20 cellular contexts compared by ENCODE assay signal in genomic region chr20:32898721-32899120, GRCh38. TPM values are rescaled to one million over a fixed set of nuclear protein-coding genes. Genes with fewer than 3 reads are reported as not detected.
DNase-seq lines count a peak whose midpoint lies in the region; ATAC-seq, FAIRE-seq and TF ChIP-seq lines count a peak whose summit lies in the region.
"Had no signal": no experiment of that assay in that cellular context is flagged by ENCODE, and none has a peak within 500 bp of the region (broad histone marks: within the 10 kb centered on the region; RNA-seq: fewer than 3 reads in every experiment).

No MANE protein-coding gene starts in this region.

- no peak overlapping the region for H4K91ac ChIP-seq in mesenchymal stem cell (ENCODE audit: low read length)

- H3K27me3 Mint-ChIP-seq in astrocyte (ENCODE audit: low read depth, unreplicated experiment) = peaks cover 17% of the 10 kb centered on the region

- no peak overlapping the region for H3K27ac Mint-ChIP-seq in astrocyte (ENCODE audit: unreplicated experiment)

- no peaks in the 10 kb centered on the region for H4K20me1 ChIP-seq in astrocyte (ENCODE audit: insufficient read depth, low read length)

- H2AFZ ChIP-seq in astrocyte (ENCODE audit: low read depth, low read length) = no peak overlapping the region
- no peak overlapping the region for H2AFZ ChIP-seq in mesenchymal stem cell (ENCODE audit: low read depth, low read length)

- no peak overlapping the region for H3K18ac ChIP-seq in mesenchymal stem cell (ENCODE audit: low read depth in 1 of 2, low read length in 2 of 2)

- H3K4me1 Mint-ChIP-seq in astrocyte (ENCODE audit: low read depth, unreplicated experiment) = peaks cover 5% of the 10 kb centered on the region
- H3K4me1 Mint-ChIP-seq: brain had no signal

- no peak for ATAC-seq in GM21515 (IDR thresholded peaks at IDR 0.05; ENCODE audit: unreplicated experiment)
- ATAC-seq: left cardiac atrium, pancreas had no signal

- no peak overlapping the region for H2BK15ac ChIP-seq in mesenchymal stem cell (ENCODE audit: low read depth, poor library complexity, severe bottlenecking)

- H3K9me3 Mint-ChIP-seq in astrocyte (ENCODE audit: unreplicated experiment) = no peaks in the 10 kb centered on the region
- H3K9me3 Mint-ChIP-seq: brain had no signal

- H2BK12ac ChIP-seq in mesenchymal stem cell (ENCODE audit: low read length in 2 of 2) = no peak overlapping the region

- no peak overlapping the region for H2AK5ac ChIP-seq in mesenchymal stem cell (ENCODE audit: low read length, severe bottlenecking)

- no peak overlapping the region for H2BK120ac ChIP-seq in mesenchymal stem cell (ENCODE audit: low read depth, low read length)

- H2BK5ac ChIP-seq in mesenchymal stem cell (ENCODE audit: low read depth, low read length, poor library complexity, severe bottlenecking) = no peak overlapping the region

- peaks cover 3% of the 10 kb centered on the region for H3K36me3 Mint-ChIP-seq in astrocyte (ENCODE audit: low read depth, unreplicated experiment)
- H3K36me3 Mint-ChIP-seq: brain had no signal

- 63% methylated on average over 3 of the region's 5 CpGs for WGBS in mesenchymal stem cell

- DNase-seq in AG20443 (ENCODE audit: low spot score) (peak; percentile 88), HCEC 1CT (peak; percentile 53), astrocyte (ENCODE audit: low read depth) (peak; percentile 49), mesenchymal stem cell (peak; percentile 3), T1000 (lab: John Stamatoyannopoulos, UW) (no peak), midbrain (lab: John Stamatoyannopoulos, UW) (no peak), GDM1 (lab: John Stamatoyannopoulos, UW) (no peak)
- DNase-seq: dorsolateral prefrontal cortex, esophagus squamous epithelium, hypothalamus, left cardiac atrium, NCI-H1048, NCI-H82, pancreas, stomach, WERI-Rb-1 had no signal

- no peak overlapping the region for H3K23ac ChIP-seq in mesenchymal stem cell (ENCODE audit: low read length in 2 of 2)

- no peak overlapping the region for H4K8ac ChIP-seq in mesenchymal stem cell (ENCODE audit: low read length)

- no peak overlapping the region for H3K14ac ChIP-seq in mesenchymal stem cell (ENCODE audit: low read length in 2 of 2)

- H3K27ac ChIP-seq in astrocyte (ENCODE audit: low read depth, low read length) = no peak overlapping the region
- no peak overlapping the region for H3K27ac ChIP-seq in mesenchymal stem cell (ENCODE audit: low read length, poor library complexity, severe bottlenecking)
- H3K27ac ChIP-seq: C4-2B, dorsolateral prefrontal cortex, esophagus squamous epithelium, pancreas, stomach, WERI-Rb-1 had no signal

- no peaks in the 10 kb centered on the region for H3K27me3 ChIP-seq in astrocyte (ENCODE audit: insufficient read depth, low read length)
- H3K27me3 ChIP-seq in mesenchymal stem cell (ENCODE audit: control insufficient read depth in 1 of 2, insufficient read depth in 1 of 2, low read length in 2 of 2) = peaks cover 3 to 10% of the 10 kb centered on the region in 2 experiments
- H3K27me3 ChIP-seq: dorsolateral prefrontal cortex, esophagus squamous epithelium, pancreas, stomach had no signal

- H3K4me3 ChIP-seq in astrocyte (ENCODE audit: insufficient read depth, low read depth, low read length) (no peak overlapping the region), mesenchymal stem cell (ENCODE audit: insufficient read depth in 1 of 2, low read depth in 1 of 2, low read length in 2 of 2) (no peak overlapping the region)
- H3K4me3 ChIP-seq: dorsolateral prefrontal cortex, esophagus squamous epithelium, HAP-1, pancreas, stomach had no signal

- TF ChIP-seq CTCF in astrocyte (IDR thresholded peaks at IDR 0.05; ENCODE audit: insufficient read depth, low read depth, low read length) = no peak

- H3K9ac ChIP-seq in astrocyte (ENCODE audit: low read length) (no peak overlapping the region), mesenchymal stem cell (ENCODE audit: low read length) (no peak overlapping the region)

- H3K4me1 ChIP-seq in astrocyte (ENCODE audit: insufficient read depth, low read length) (peaks cover 3% of the 10 kb centered on the region), mesenchymal stem cell (ENCODE audit: control insufficient read depth, insufficient read depth, low read depth, low read length) (peaks cover 8% of the 10 kb centered on the region)
- H3K4me1 ChIP-seq: HAP-1, pancreas, stomach had no signal

- H3K4me2 ChIP-seq in astrocyte (ENCODE audit: low read length) (no peak overlapping the region), mesenchymal stem cell (ENCODE audit: low read length, poor library complexity, severe bottlenecking) (no peak overlapping the region)

- H3K9me3 ChIP-seq in astrocyte (ENCODE audit: insufficient read depth, low read depth, low read length) (no peaks in the 10 kb centered on the region), mesenchymal stem cell (ENCODE audit: control insufficient read depth, low read length) (no peaks in the 10 kb centered on the region)
- H3K9me3 ChIP-seq: esophagus squamous epithelium, HAP-1, pancreas, stomach had no signal

- H3K36me3 ChIP-seq in astrocyte (ENCODE audit: insufficient read depth, low read length) = no peaks in the 10 kb centered on the region
- no peaks in the 10 kb centered on the region for H3K36me3 ChIP-seq in mesenchymal stem cell (ENCODE audit: control insufficient read depth in 1 of 2, insufficient read depth in 2 of 2, low read depth in 1 of 2, low read length in 2 of 2)
- H3K36me3 ChIP-seq: esophagus squamous epithelium, HAP-1, pancreas, stomach, WERI-Rb-1 had no signal

- H3K79me1 ChIP-seq in mesenchymal stem cell (replicated peaks; ENCODE audit: low read length, poor library complexity, severe bottlenecking) = no peaks in the 10 kb centered on the region

- no peak overlapping the region for H3K4ac ChIP-seq in mesenchymal stem cell (ENCODE audit: low read depth in 1 of 2, low read length in 2 of 2)

- H3K4me3 Mint-ChIP-seq in astrocyte (ENCODE audit: unreplicated experiment) = no peak overlapping the region
- H3K4me3 Mint-ChIP-seq: brain had no signal

- FAIRE-seq in astrocyte (lab: Jason Lieb, UNC) = peak; percentile 9
- FAIRE-seq: pancreas had no signal

- H3K79me2 ChIP-seq in astrocyte (ENCODE audit: insufficient read depth, low read length) = no peaks in the 10 kb centered on the region

RNA-seq across cellular contexts. Expression of gene EFCAB8, which starts 40.0 kb away (rescaled TPM):
- total RNA-seq in astrocyte = 0.41 and 0.65 TPM in 2 replicates
- not detected for polyA plus RNA-seq in mesenchymal stem cell (2013, experiment 1 of 2)
- polyA plus RNA-seq in mesenchymal stem cell (2013, experiment 2 of 2) = 0.04 TPM
- polyA plus RNA-seq: stomach had no signal

Comparison
In these comparisons a context has a peak if more than half of its experiments do, and no peak if none do; other contexts are left out.
1. DNase-seq: peak in AG20443 (single experiment), HCEC 1CT (single experiment), astrocyte (single experiment) and mesenchymal stem cell (single experiment); none in T1000 (single experiment), midbrain (single experiment) and GDM1 (single experiment).